8 cellular contexts compared by ENCODE assay signal in genomic region chr16:73049051-73049910, GRCh38. TPM values are rescaled to one million over a fixed set of nuclear protein-coding genes. Genes with fewer than 3 reads are reported as not detected.
DNase-seq lines count a peak whose midpoint lies in the region; ATAC-seq and TF ChIP-seq lines count a peak whose summit lies in the region.

No MANE protein-coding gene starts in this region.

- TF ChIP-seq CTCF in AG10803 (conservative IDR thresholded peaks at IDR 0.05; ENCODE audit: low read length) = no peak
- no peak for TF ChIP-seq CTCF in neural cell (IDR thresholded peaks at IDR 0.05; ENCODE audit: poor library complexity, severe bottlenecking)

- ATAC-seq in HG03159 (IDR thresholded peaks at IDR 0.05; ENCODE audit: unreplicated experiment) = no peak

- peak overlapping the region; percentile 87 for H3K27ac ChIP-seq in epithelial cell of prostate
- peak overlapping the region; percentile 99 for H3K27ac ChIP-seq in neural cell (ENCODE audit: low read length)

- peak overlapping the region; percentile 98 for H3K9ac ChIP-seq in neural cell (ENCODE audit: low read length)

- no peak for TF ChIP-seq RAD21 in neural cell (conservative IDR thresholded peaks at IDR 0.05)

- no peak for TF ChIP-seq EP300 in neural cell (conservative IDR thresholded peaks at IDR 0.05; ENCODE audit: poor library complexity, severe bottlenecking)

- H2AFZ ChIP-seq in neural cell (ENCODE audit: low read depth, low read length) = no peak overlapping the region

- no peaks in the 10 kb centered on the region for H3K9me2 ChIP-seq in neural cell (ENCODE audit: insufficient read depth, low read length)

- DNase-seq in AG10803 (ENCODE audit: low read depth) (no peak), MG63 (no peak), epithelial cell of prostate (ENCODE audit: low read depth, low spot score) (no peak), NCI-H82 (lab: John Stamatoyannopoulos, UW) (no peak), T-helper 9 cell (no peak)
- no peak for DNase-seq in effector CD8-positive, alpha-beta T cell (lab: John Stamatoyannopoulos, UW)

- H4K20me1 ChIP-seq in neural cell (ENCODE audit: insufficient read depth) = no peaks in the 10 kb centered on the region

- H3F3A ChIP-seq in neural cell (ENCODE audit: insufficient read depth, low read length, poor library complexity, severe bottlenecking) = peaks cover 15% of the 10 kb centered on the region

- peak overlapping the region; percentile 96 for H3K4me2 ChIP-seq in neural cell (ENCODE audit: low read length)

- H3K79me2 ChIP-seq in neural cell (replicated peaks; ENCODE audit: insufficient read depth, low read length) = peaks cover 97% of the 10 kb centered on the region

- no peaks in the 10 kb centered on the region for H3K27me3 ChIP-seq in MG63
- no peaks in the 10 kb centered on the region for H3K27me3 ChIP-seq in neural cell (ENCODE audit: insufficient read depth, low read depth, low read length)

- H3K36me3 ChIP-seq in MG63 (no peaks in the 10 kb centered on the region), neural cell (ENCODE audit: insufficient read depth, low read length) (no peaks in the 10 kb centered on the region)

- H3K4me3 ChIP-seq in AG10803 (ENCODE audit: low read length) = peak overlapping the region; percentile 89
- peak overlapping the region; percentile 62 for H3K4me3 ChIP-seq in MG63
- H3K4me3 ChIP-seq in neural cell (ENCODE audit: low read length) = peak overlapping the region; percentile 75

- H3K9me3 ChIP-seq in MG63 = no peaks in the 10 kb centered on the region
- no peaks in the 10 kb centered on the region for H3K9me3 ChIP-seq in neural cell (ENCODE audit: low read length)

TF ChIP-seq in neural cell, 6 proteins besides CTCF, POLR2A, EP300 and RAD21:
- TF ChIP-seq POLR2AphosphoS5 (IDR thresholded peaks at IDR 0.05) = peak; percentile 44
- TF ChIP-seq, protein P1, sequence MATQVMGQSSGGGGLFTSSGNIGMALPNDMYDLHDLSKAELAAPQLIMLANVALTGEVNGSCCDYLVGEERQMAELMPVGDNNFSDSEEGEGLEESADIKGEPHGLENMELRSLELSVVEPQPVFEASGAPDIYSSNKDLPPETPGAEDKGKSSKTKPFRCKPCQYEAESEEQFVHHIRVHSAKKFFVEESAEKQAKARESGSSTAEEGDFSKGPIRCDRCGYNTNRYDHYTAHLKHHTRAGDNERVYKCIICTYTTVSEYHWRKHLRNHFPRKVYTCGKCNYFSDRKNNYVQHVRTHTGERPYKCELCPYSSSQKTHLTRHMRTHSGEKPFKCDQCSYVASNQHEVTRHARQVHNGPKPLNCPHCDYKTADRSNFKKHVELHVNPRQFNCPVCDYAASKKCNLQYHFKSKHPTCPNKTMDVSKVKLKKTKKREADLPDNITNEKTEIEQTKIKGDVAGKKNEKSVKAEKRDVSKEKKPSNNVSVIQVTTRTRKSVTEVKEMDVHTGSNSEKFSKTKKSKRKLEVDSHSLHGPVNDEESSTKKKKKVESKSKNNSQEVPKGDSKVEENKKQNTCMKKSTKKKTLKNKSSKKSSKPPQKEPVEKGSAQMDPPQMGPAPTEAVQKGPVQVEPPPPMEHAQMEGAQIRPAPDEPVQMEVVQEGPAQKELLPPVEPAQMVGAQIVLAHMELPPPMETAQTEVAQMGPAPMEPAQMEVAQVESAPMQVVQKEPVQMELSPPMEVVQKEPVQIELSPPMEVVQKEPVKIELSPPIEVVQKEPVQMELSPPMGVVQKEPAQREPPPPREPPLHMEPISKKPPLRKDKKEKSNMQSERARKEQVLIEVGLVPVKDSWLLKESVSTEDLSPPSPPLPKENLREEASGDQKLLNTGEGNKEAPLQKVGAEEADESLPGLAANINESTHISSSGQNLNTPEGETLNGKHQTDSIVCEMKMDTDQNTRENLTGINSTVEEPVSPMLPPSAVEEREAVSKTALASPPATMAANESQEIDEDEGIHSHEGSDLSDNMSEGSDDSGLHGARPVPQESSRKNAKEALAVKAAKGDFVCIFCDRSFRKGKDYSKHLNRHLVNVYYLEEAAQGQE (IDR thresholded peaks at IDR 0.05; ENCODE audit: borderline replicate concordance) = peak; percentile 9
- no peak for TF ChIP-seq TAF1 (IDR thresholded peaks at IDR 0.05; ENCODE audit: low read depth)

RNA-seq across cellular contexts. Expression of gene ZFHX3, which starts 1.4 kb away (rescaled TPM):
- 0.89 and 1.2 TPM in 2 replicates for total RNA-seq in MG63 (2014; rRNA removed; shearing (Covaris generic); ENCODE audit: low replicate concordance)
- polyA plus RNA-seq in neural cell = 26.4 and 27.7 TPM in 2 replicates
- polyA minus RNA-seq in neural cell = 112 and 179 TPM in 2 replicates
